ENCODE assay signal across 19 cellular contexts in genomic region chr6:53930330-53930729, GRCh38.
"Had no signal": no experiment of that assay in that cellular context is flagged by ENCODE, and none has a peak within 500 bp of the region (broad histone marks: within the 10 kb centered on the region; RNA-seq: fewer than 3 reads in every experiment).

No MANE protein-coding gene starts in this region.

- FAIRE-seq: endometrium had no signal

- H3K9me3 ChIP-seq: ascending aorta, mucosa of descending colon, transverse colon had no signal

- H3K36me3 ChIP-seq: ascending aorta, transverse colon had no signal

- H3K27ac ChIP-seq: ascending aorta, coronary artery, transverse colon had no signal

- H3K27me3 ChIP-seq: ascending aorta, hepatocyte, transverse colon had no signal

- DNase-seq: activated CD4-positive, alpha-beta T cell treated with anti-CD3 and anti-CD28 coated beads, Interleukin-2, amount 10 ng/mL, durations not matched to agents 7 days and 5 days; activated CD8-positive, alpha-beta memory T cell treated with anti-CD3 and anti-CD28 coated beads, Interleukin-2, amount 50 U/mL, for 4 hours; activated gamma-delta T cell; activated T-cell treated with anti-CD3 and anti-CD28 coated beads, Interleukin-2, amount 50 U/mL, for 48 hours; left cardiac atrium; mesenchymal stem cell; mucosa of descending colon; naive B cell; retina; stimulated activated CD4-positive, alpha-beta T cell treated with anti-CD3 and anti-CD28 coated beads, Interleukin-12 subunit alpha, Interleukin-12 subunit beta, amount 100 ng/mL, for 4 hours; stimulated activated CD4-positive, alpha-beta T cell treated with anti-CD3 and anti-CD28 coated beads, Interleukin-1b, Interleukin-23, amount 100 ng/mL, for 48 hours; stimulated activated CD8-positive, alpha-beta memory T cell treated with anti-CD3 and anti-CD28 coated beads, Interleukin-4, amount 100 ng/mL, for 48 hours; stimulated activated naive CD4-positive, alpha-beta T cell treated with Interleukin-2 at 50 U/mL for 16 hours; transverse colon had no signal

- H2AFZ ChIP-seq: hepatocyte had no signal

- ATAC-seq: activated CD4-positive, CD25-positive, alpha-beta regulatory T cell treated with anti-CD3 and anti-CD28 coated beads, Interleukin-2, amount 50 U/mL, for 24 hours; left cardiac atrium; mucosa of descending colon had no signal

- H3K4me3 ChIP-seq: ascending aorta, coronary artery, hepatocyte, mucosa of descending colon, transverse colon had no signal

- H3K4me2 ChIP-seq: hepatocyte had no signal
